In genomic region chr18:13177-13576, GRCh38 we compare ENCODE assay signal across 16 cellular contexts. TPM values are rescaled to one million over a fixed set of nuclear protein-coding genes. Genes with fewer than 3 reads are reported as not detected.
"Had no signal": no experiment of that assay in that cellular context is flagged by ENCODE, and none has a peak within 500 bp of the region (broad histone marks: within the 10 kb centered on the region; RNA-seq: fewer than 3 reads in every experiment).

No MANE protein-coding gene starts in this region.

RNA-seq across cellular contexts. Expression of gene TUBB8B, which starts 36.2 kb away (rescaled TPM):
- total RNA-seq: activated CD4-positive, alpha-beta memory T cell treated with anti-CD3 and anti-CD28 coated beads for 36 hours; activated CD4-positive, alpha-beta T cell treated with anti-CD3 and anti-CD28 coated beads for 36 hours; activated CD4-positive, alpha-beta T cell treated with anti-CD3 and anti-CD28 coated beads, Interleukin-2, amount 10 ng/mL, durations not matched to agents 24 days and 14 days; activated CD8-positive, alpha-beta memory T cell treated with anti-CD3 and anti-CD28 coated beads for 36 hours; activated CD8-positive, alpha-beta memory T cell treated with anti-CD3 and anti-CD28 coated beads, Interleukin-2, amount 10 ng/mL, durations not matched to agents 7 days and 5 days; activated CD8-positive, alpha-beta T cell treated with anti-CD3 and anti-CD28 coated beads, Interleukin-2, amount 10 ng/mL, durations not matched to agents 7 days and 5 days; activated naive CD4-positive, alpha-beta T cell treated with anti-CD3 and anti-CD28 coated beads for 36 hours; activated naive CD8-positive, alpha-beta T cell treated with anti-CD3 and anti-CD28 coated beads for 36 hours; activated T-helper 1 cell treated with anti-CD3 and anti-CD28 coated beads, Interleukin-12 subunit alpha, Interleukin-12 subunit beta, Interleukin-2, Interleukin-4 antibody, amounts not matched to agents 30 ng/mL and 10 ng/mL and 1 ng/mL, durations not matched to agents 14 hours and 24 hours and 36 hours; activated T-helper 2 cell treated with anti-CD3 and anti-CD28 coated beads, Interferon-gamma antibody, Interleukin-2, Interleukin-4, amounts not matched to agents 10 μg/mL and 5 μg/mL and 100 μg/mL, durations not matched to agents 14 hours and 24 hours and 36 hours; ascending aorta; cardiac muscle cell; dermis microvascular lymphatic vessel endothelial cell; fibroblast of lung; frontal cortex; T-helper 1 cell treated with Interleukin-12 subunit alpha and Interleukin-12 subunit beta and Interleukin-4 antibody, amounts not matched to agents 30 ng/mL and 1 ng/mL, for 36 hours had no signal
- polyA plus RNA-seq: cardiac muscle cell had no signal
